ENCODE assay signal across 27 cellular contexts in the genomic region with DNA sequence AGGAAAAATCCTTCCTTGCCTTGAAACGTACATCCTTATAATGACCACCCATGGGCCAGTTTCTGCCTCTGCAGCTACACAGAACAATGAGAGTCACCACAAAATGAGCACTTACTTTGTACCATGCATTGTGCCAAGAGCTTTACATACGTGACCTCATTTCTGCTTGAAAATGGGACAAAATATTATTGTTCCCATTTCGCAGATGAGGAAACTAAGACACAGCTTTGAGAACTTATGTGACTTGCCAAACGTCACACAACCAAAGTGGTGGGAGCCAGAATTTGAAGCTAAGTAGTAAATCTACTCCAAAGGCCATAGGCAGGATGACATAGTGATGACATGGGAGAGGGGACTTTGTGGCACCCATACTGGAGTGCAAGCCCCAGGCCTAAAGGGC. TPM values are rescaled to one million over a fixed set of nuclear protein-coding genes. Genes with fewer than 3 reads are reported as not detected.
"Had no signal": no experiment of that assay in that cellular context is flagged by ENCODE, and none has a peak within 500 bp of the region (broad histone marks: within the 10 kb centered on the region; RNA-seq: fewer than 3 reads in every experiment).

No MANE protein-coding gene starts in this region.

- H3K9me3 Mint-ChIP-seq: activated CD4-positive, alpha-beta T cell treated with anti-CD3 and anti-CD28 coated beads, Interleukin-2, amount 10 ng/mL, durations not matched to agents 7 days and 5 days; activated naive CD4-positive, alpha-beta T cell treated with anti-CD3 and anti-CD28 coated beads for 36 hours; activated naive CD4-positive, alpha-beta T cell treated with anti-CD3 and anti-CD28 coated beads, Interleukin-2, amount 50 U/mL, for 72 hours; activated T-cell treated with anti-CD3 and anti-CD28 coated beads, Interleukin-2, amount 50 U/mL, for 24 hours; T-helper 1 cell treated with Interleukin-12 subunit alpha and Interleukin-12 subunit beta and Interleukin-4 antibody, amounts not matched to agents 30 μg/mL and 1 μg/mL, for 36 hours; T-helper 2 cell treated with Interferon-gamma antibody and Interleukin-4, amounts not matched to agents 5 μg/mL and 100 μg/mL, for 36 hours had no signal

- H3K27me3 Mint-ChIP-seq: activated CD4-positive, alpha-beta T cell treated with anti-CD3 and anti-CD28 coated beads for 36 hours; activated CD4-positive, alpha-beta T cell treated with anti-CD3 and anti-CD28 coated beads, Interleukin-2, amount 10 ng/mL, durations not matched to agents 7 days and 5 days; activated T-cell treated with anti-CD3 and anti-CD28 coated beads, Interleukin-2, amount 50 U/mL, for 24 hours had no signal

- H3K4me2 ChIP-seq: KMS-11, SK-N-SH had no signal

- H3K9ac ChIP-seq: KMS-11, SK-N-SH had no signal

- H3K4me3 ChIP-seq: adrenal gland, body of pancreas, breast epithelium, SJSA1 had no signal

- H3K36me3 Mint-ChIP-seq: activated naive CD4-positive, alpha-beta T cell treated with anti-CD3 and anti-CD28 coated beads, Interleukin-2, amount 50 U/mL, for 72 hours had no signal

- FAIRE-seq: astrocyte, TTC549 had no signal

- DNase-seq: activated CD4-positive, alpha-beta T cell treated with anti-CD3 and anti-CD28 coated beads, Interleukin-2, amount 10 ng/mL, durations not matched to agents 7 days and 5 days; activated CD4-positive, alpha-beta T cell treated with anti-CD3 and anti-CD28 coated beads, Interleukin-2, amount 50 U/mL, for 48 hours; activated CD8-positive, alpha-beta T cell treated with anti-CD3 and anti-CD28 coated beads, Interleukin-2, amount 10 ng/mL, durations not matched to agents 7 days and 5 days; activated gamma-delta T cell treated with Interleukin-2 at 50 U/mL for 16 hours; activated naive CD4-positive, alpha-beta T cell treated with anti-CD3 and anti-CD28 coated beads for 36 hours; activated T-cell treated with anti-CD3 and anti-CD28 coated beads, Interleukin-2, amount 50 U/mL, for 24 hours; body of pancreas; caudate nucleus; NCI-H1105; NCI-H1436; NCI-H1694; NCI-H1930; NCI-H2081 treated with DMSO at 0.1 percent for 48 hours; NCI-H446 treated with DMSO at 0.1 percent for 48 hours; SHP77 treated with DMSO at 0.1 percent for 48 hours; SK-N-SH had no signal

- H3K27ac ChIP-seq: body of pancreas, breast epithelium, KMS-11, SJSA1 had no signal

- H3K27ac Mint-ChIP-seq: activated CD4-positive, alpha-beta T cell treated with anti-CD3 and anti-CD28 coated beads for 36 hours; activated CD4-positive, alpha-beta T cell treated with anti-CD3 and anti-CD28 coated beads, Interleukin-2, amount 10 ng/mL, durations not matched to agents 7 days and 5 days; activated CD8-positive, alpha-beta T cell treated with anti-CD3 and anti-CD28 coated beads, Interleukin-2, amount 10 ng/mL, durations not matched to agents 7 days and 5 days; activated naive CD4-positive, alpha-beta T cell treated with anti-CD3 and anti-CD28 coated beads for 36 hours; activated T-cell treated with anti-CD3 and anti-CD28 coated beads, Interleukin-2, amount 50 U/mL, for 24 hours; T-helper 1 cell treated with Interleukin-12 subunit alpha and Interleukin-12 subunit beta and Interleukin-4 antibody, amounts not matched to agents 30 μg/mL and 1 μg/mL, for 36 hours; T-helper 2 cell treated with Interferon-gamma antibody and Interleukin-4, amounts not matched to agents 5 μg/mL and 100 μg/mL, for 36 hours had no signal

- H3K4me1 Mint-ChIP-seq: activated CD4-positive, alpha-beta T cell treated with anti-CD3 and anti-CD28 coated beads, Interleukin-2, amount 10 ng/mL, durations not matched to agents 7 days and 5 days had no signal

- ATAC-seq: activated CD4-positive, alpha-beta T cell treated with anti-CD3 and anti-CD28 coated beads for 36 hours; activated CD4-positive, CD25-positive, alpha-beta regulatory T cell treated with anti-CD3 and anti-CD28 coated beads, Interleukin-2, amount 50 U/mL, for 24 hours; activated CD8-positive, alpha-beta T cell treated with anti-CD3 and anti-CD28 coated beads, Interleukin-2, amount 10 ng/mL, durations not matched to agents 7 days and 5 days; activated naive CD4-positive, alpha-beta T cell treated with anti-CD3 and anti-CD28 coated beads, Interleukin-2, amount 50 U/mL, for 72 hours; body of pancreas had no signal

- H3K4me3 Mint-ChIP-seq: activated CD4-positive, alpha-beta T cell treated with anti-CD3 and anti-CD28 coated beads for 36 hours; activated CD4-positive, alpha-beta T cell treated with anti-CD3 and anti-CD28 coated beads, Interleukin-2, amount 10 ng/mL, durations not matched to agents 7 days and 5 days; activated CD8-positive, alpha-beta T cell treated with anti-CD3 and anti-CD28 coated beads, Interleukin-2, amount 10 ng/mL, durations not matched to agents 7 days and 5 days; activated naive CD4-positive, alpha-beta T cell treated with anti-CD3 and anti-CD28 coated beads for 36 hours; activated T-cell treated with anti-CD3 and anti-CD28 coated beads, Interleukin-2, amount 50 U/mL, for 24 hours; T-helper 1 cell treated with Interleukin-12 subunit alpha and Interleukin-12 subunit beta and Interleukin-4 antibody, amounts not matched to agents 30 μg/mL and 1 μg/mL, for 36 hours; T-helper 2 cell treated with Interferon-gamma antibody and Interleukin-4, amounts not matched to agents 5 μg/mL and 100 μg/mL, for 36 hours had no signal

- H3K9me2 ChIP-seq: SK-N-SH had no signal

- H3K4me1 ChIP-seq: adrenal gland, breast epithelium had no signal

- H3K36me3 ChIP-seq: adrenal gland, breast epithelium had no signal

- H3K27me3 ChIP-seq: adrenal gland, body of pancreas, breast epithelium, SJSA1 had no signal

- H3K9me3 ChIP-seq: adrenal gland, body of pancreas, breast epithelium, SJSA1, SK-N-SH had no signal

RNA-seq across cellular contexts. Expression of a gene that starts 38.8 kb away (rescaled TPM):
- total RNA-seq: activated CD4-positive, alpha-beta T cell treated with anti-CD3 and anti-CD28 coated beads, Interleukin-2, amount 10 ng/mL, durations not matched to agents 7 days and 5 days; activated CD8-positive, alpha-beta T cell treated with anti-CD3 and anti-CD28 coated beads, Interleukin-2, amount 10 ng/mL, durations not matched to agents 7 days and 5 days had no signal
